Comparison of ENCODE assay signal across 18 cellular contexts in the genomic region with DNA sequence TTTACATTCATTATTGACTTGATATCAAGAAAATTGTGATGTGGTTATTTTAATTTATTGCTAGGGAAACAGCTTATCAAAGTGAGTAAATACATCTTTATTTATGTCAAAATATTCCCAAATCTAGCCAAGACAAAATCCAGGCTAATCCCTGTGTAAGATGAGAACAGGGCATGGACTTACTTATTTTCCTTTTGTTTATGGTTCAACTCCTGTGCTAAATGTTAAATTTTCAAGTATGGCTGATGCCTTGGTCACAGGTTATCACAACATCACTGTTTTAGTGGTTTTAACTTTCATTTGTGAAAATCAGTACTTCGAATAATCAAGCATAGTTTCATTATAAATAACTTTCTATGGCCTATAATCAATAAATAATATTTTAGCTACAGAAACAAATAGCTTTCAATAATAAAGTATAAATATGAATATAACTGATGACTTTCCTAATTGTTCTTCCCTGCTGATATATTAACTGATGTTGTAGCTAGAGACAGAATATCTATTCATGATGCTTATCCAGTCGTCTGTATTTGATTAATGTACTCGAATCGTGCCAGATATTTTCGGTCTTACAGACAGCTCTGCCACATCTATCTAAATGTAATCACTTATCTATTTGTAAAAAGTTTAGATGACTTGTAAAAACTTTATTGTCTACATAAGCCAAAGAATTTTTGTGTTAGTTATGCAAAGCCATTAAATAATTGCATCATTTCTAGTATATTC.
DNase-seq lines count a peak whose midpoint lies in the region; TF ChIP-seq lines count a peak whose summit lies in the region.
"Had no signal": no experiment of that assay in that cellular context is flagged by ENCODE, and none has a peak within 500 bp of the region (broad histone marks: within the 10 kb centered on the region; RNA-seq: fewer than 3 reads in every experiment).

No MANE protein-coding gene starts in this region.

- POLR2A ChIA-PET in SK-N-SH (lab: Yijun Ruan, JAX) = no interaction called here

- H3K9me3 ChIP-seq in SK-N-SH = no peaks in the 10 kb centered on the region
- H3K9me3 ChIP-seq in sigmoid colon = no peaks in the 10 kb centered on the region
- H3K9me3 ChIP-seq: A549 had no signal

- no peak overlapping the region; the same call in 1 of the 2 replicates for H3K9ac ChIP-seq in SK-N-SH

- TF ChIP-seq CTCF in 22Rv1 (IDR thresholded peaks at IDR 0.05) = no peak
- TF ChIP-seq CTCF in SK-N-SH (IDR thresholded peaks at IDR 0.05) = no peak
- no peak for TF ChIP-seq CTCF in fibroblast of villous mesenchyme (IDR thresholded peaks at IDR 0.05; ENCODE audit: insufficient read depth, low read depth, low read length)
- no peak for TF ChIP-seq CTCF in sigmoid colon (IDR thresholded peaks at IDR 0.05)

- CTCF ChIA-PET in SK-N-SH (lab: Yijun Ruan, JAX) = interaction anchor here (1.1 kb wide), 1 partner anchor 15 kb away, joined by 3 read pairs; no protein-coding TSS in a partner anchor

- H3F3A ChIP-seq in SK-N-SH (replicated peaks; ENCODE audit: insufficient read depth) = no peaks in the 10 kb centered on the region

- TF ChIP-seq EP300 in SK-N-SH (IDR thresholded peaks at IDR 0.05; ENCODE audit: borderline replicate concordance in 1 of 2, low read depth in 1 of 2, low read length in 1 of 2) (peak; percentile 65 to 69), sigmoid colon (IDR thresholded peaks at IDR 0.05) (no peak)

- DNase-seq in SK-N-SH (no peak), fibroblast of villous mesenchyme (ENCODE audit: low read depth) (peak; percentile 57), sigmoid colon (no peak), HUDEP-2 (lab: John Stamatoyannopoulos, UW; ENCODE audit: unreplicated experiment in 76 of 76) (no peak), mucosa of gallbladder (ENCODE audit: low spot score) (no peak), A172 (ENCODE audit: low spot score) (no peak), NCI-H187 treated with DMSO at 0.1 percent for 48 hours (lab: John Stamatoyannopoulos, UW) (no peak)
- DNase-seq: Calu3, DMS79 treated with DMSO at 0.1 percent for 48 hours, KBM-7, NCI-H1092, NCI-H1694, NCI-H345, NCI-H69 had no signal

- no peak for TF ChIP-seq RAD21 in SK-N-SH (IDR thresholded peaks at IDR 0.05; ENCODE audit: low read length)

- H3K4me3 ChIP-seq in SK-N-SH (ENCODE audit: low read depth in 2 of 2, low read length in 1 of 2) (no peak overlapping the region), fibroblast of villous mesenchyme (ENCODE audit: low read depth, low read length) (no peak overlapping the region), sigmoid colon (no peak overlapping the region)
- H3K4me3 ChIP-seq: A549 had no signal

- H3K4me2 ChIP-seq in SK-N-SH = peak overlapping the region; percentile 18; the same call in 1 of the 2 replicates
- H3K4me2 ChIP-seq: A549 had no signal

- H2AFZ ChIP-seq in SK-N-SH (ENCODE audit: low read depth) = no peak overlapping the region; the same call in 1 of the 2 replicates

- no peaks in the 10 kb centered on the region for H3K9me2 ChIP-seq in SK-N-SH

- no peak for TF ChIP-seq POLR2A in sigmoid colon (IDR thresholded peaks at IDR 0.05)

- H3K4me1 ChIP-seq in SK-N-SH (ENCODE audit: control insufficient read depth in 1 of 2, insufficient read depth in 2 of 2, low read depth in 1 of 2, low read length in 1 of 2) (peaks cover 14 to 15% of the 10 kb centered on the region in 2 experiments; a peak in 3 of 4 replicates), sigmoid colon (peaks cover 0 to 21% (median 8%) of the 10 kb centered on the region in 4 donors)
- H3K4me1 ChIP-seq: A549 had no signal

- 8% methylated on average over 5 of the region's 5 CpGs for WGBS in SK-N-SH (ENCODE audit: low lambda C conversion rate)
- 67 to 74% methylated on average over 5 of the region's 5 CpGs for WGBS in sigmoid colon, 2 donors

- peaks cover 0 to 3% of the 10 kb centered on the region in 2 experiments for H3K36me3 ChIP-seq in SK-N-SH (replicated peaks in 1 of 2; ENCODE audit: control insufficient read depth in 1 of 2, insufficient read depth in 2 of 2, low read length in 1 of 2)
- H3K36me3 ChIP-seq in sigmoid colon = no peaks in the 10 kb centered on the region

- H3K27me3 ChIP-seq in SK-N-SH (ENCODE audit: insufficient read depth) (no peaks in the 10 kb centered on the region), sigmoid colon (no peaks in the 10 kb centered on the region)

- H3K79me2 ChIP-seq in SK-N-SH (ENCODE audit: insufficient read depth) = no peaks in the 10 kb centered on the region

- H4K20me1 ChIP-seq in SK-N-SH (ENCODE audit: insufficient read depth) = no peaks in the 10 kb centered on the region

- intact Hi-C loops in sigmoid colon (cut with DNase I) = no loop called here

- H3K27ac ChIP-seq in 22Rv1 = peak overlapping the region; percentile 74
- H3K27ac ChIP-seq in SK-N-SH (ENCODE audit: low read depth in 2 of 2, low read length in 1 of 2) = peak overlapping the region; percentile 40 to 72; a peak in 3 of 4 replicates
- peak overlapping the region in 3 of 4 donors; percentile 1 to 20 (median 7) for H3K27ac ChIP-seq in sigmoid colon
- H3K27ac ChIP-seq: A549, HL-60, RWPE1 had no signal

TF ChIP-seq in SK-N-SH, 30 proteins besides CTCF, POLR2A, EP300 and RAD21 (continues in another document):
- TF ChIP-seq, protein P1, sequence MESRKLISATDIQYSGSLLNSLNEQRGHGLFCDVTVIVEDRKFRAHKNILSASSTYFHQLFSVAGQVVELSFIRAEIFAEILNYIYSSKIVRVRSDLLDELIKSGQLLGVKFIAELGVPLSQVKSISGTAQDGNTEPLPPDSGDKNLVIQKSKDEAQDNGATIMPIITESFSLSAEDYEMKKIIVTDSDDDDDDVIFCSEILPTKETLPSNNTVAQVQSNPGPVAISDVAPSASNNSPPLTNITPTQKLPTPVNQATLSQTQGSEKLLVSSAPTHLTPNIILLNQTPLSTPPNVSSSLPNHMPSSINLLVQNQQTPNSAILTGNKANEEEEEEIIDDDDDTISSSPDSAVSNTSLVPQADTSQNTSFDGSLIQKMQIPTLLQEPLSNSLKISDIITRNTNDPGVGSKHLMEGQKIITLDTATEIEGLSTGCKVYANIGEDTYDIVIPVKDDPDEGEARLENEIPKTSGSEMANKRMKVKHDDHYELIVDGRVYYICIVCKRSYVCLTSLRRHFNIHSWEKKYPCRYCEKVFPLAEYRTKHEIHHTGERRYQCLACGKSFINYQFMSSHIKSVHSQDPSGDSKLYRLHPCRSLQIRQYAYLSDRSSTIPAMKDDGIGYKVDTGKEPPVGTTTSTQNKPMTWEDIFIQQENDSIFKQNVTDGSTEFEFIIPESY (IDR thresholded peaks at IDR 0.05; ENCODE audit: borderline replicate concordance, low read depth) = no peak
- TF ChIP-seq, protein P2, sequence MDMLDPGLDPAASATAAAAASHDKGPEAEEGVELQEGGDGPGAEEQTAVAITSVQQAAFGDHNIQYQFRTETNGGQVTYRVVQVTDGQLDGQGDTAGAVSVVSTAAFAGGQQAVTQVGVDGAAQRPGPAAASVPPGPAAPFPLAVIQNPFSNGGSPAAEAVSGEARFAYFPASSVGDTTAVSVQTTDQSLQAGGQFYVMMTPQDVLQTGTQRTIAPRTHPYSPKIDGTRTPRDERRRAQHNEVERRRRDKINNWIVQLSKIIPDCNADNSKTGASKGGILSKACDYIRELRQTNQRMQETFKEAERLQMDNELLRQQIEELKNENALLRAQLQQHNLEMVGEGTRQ (IDR thresholded peaks at IDR 0.05; ENCODE audit: borderline replicate concordance, low read depth, low read length) = no peak
- TF ChIP-seq, protein P3, sequence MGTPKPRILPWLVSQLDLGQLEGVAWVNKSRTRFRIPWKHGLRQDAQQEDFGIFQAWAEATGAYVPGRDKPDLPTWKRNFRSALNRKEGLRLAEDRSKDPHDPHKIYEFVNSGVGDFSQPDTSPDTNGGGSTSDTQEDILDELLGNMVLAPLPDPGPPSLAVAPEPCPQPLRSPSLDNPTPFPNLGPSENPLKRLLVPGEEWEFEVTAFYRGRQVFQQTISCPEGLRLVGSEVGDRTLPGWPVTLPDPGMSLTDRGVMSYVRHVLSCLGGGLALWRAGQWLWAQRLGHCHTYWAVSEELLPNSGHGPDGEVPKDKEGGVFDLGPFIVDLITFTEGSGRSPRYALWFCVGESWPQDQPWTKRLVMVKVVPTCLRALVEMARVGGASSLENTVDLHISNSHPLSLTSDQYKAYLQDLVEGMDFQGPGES (IDR thresholded peaks at IDR 0.05; ENCODE audit: low read depth, low read length) = no peak
- TF ChIP-seq, protein P4, sequence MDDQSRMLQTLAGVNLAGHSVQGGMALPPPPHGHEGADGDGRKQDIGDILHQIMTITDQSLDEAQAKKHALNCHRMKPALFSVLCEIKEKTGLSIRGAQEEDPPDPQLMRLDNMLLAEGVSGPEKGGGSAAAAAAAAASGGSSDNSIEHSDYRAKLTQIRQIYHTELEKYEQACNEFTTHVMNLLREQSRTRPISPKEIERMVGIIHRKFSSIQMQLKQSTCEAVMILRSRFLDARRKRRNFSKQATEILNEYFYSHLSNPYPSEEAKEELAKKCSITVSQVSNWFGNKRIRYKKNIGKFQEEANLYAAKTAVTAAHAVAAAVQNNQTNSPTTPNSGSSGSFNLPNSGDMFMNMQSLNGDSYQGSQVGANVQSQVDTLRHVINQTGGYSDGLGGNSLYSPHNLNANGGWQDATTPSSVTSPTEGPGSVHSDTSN (IDR thresholded peaks at IDR 0.05) = peak; percentile 74
- TF ChIP-seq ELF1 (IDR thresholded peaks at IDR 0.05) (no peak), FOXJ3 (CRISPR knock-in tag; IDR thresholded peaks at IDR 0.05) (no peak), EZH2phosphoT487 (IDR thresholded peaks at IDR 0.05; ENCODE audit: borderline replicate concordance, low read depth) (no peak), TCF12 (IDR thresholded peaks at IDR 0.05) (peak; percentile 83), SMC3 (IDR thresholded peaks at IDR 0.05; ENCODE audit: low read depth, low read length) (no peak), RCOR1 (IDR thresholded peaks at IDR 0.05; ENCODE audit: low read length) (peak; percentile 57; the same call in 1 of the 2 replicates), POLR2AphosphoS5 (IDR thresholded peaks at IDR 0.05; ENCODE audit: low read depth, low read length) (0 out of 2 replicates have a peak, but pooled peaks have one; percentile 47), MXI1 (IDR thresholded peaks at IDR 0.05; ENCODE audit: low read depth, low read length) (no peak), GATA2 (CRISPR knock-in tag; IDR thresholded peaks at IDR 0.05) (peak; percentile 46; the same call in 1 of the 2 replicates), RFX5 (IDR thresholded peaks at IDR 0.05; ENCODE audit: low read length) (no peak), TEAD4 (IDR thresholded peaks at IDR 0.05; ENCODE audit: borderline replicate concordance, insufficient read depth) (peak; percentile 38; the same call in 1 of the 2 replicates), NRF1 (IDR thresholded peaks at IDR 0.05; ENCODE audit: low read depth, low read length) (no peak)
- TF ChIP-seq, protein P5, sequence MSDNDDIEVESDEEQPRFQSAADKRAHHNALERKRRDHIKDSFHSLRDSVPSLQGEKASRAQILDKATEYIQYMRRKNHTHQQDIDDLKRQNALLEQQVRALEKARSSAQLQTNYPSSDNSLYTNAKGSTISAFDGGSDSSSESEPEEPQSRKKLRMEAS (IDR thresholded peaks at IDR 0.05; ENCODE audit: low read depth) = no peak

Comparison
In these comparisons a context has a peak if more than half of its experiments do, and no peak if none do; other contexts are left out.
1. H3K27ac ChIP-seq: peak in every context shown above with its lines; median percentile 74 in 22Rv1; 56 in SK-N-SH; 7 in sigmoid colon.